In the genomic region with DNA sequence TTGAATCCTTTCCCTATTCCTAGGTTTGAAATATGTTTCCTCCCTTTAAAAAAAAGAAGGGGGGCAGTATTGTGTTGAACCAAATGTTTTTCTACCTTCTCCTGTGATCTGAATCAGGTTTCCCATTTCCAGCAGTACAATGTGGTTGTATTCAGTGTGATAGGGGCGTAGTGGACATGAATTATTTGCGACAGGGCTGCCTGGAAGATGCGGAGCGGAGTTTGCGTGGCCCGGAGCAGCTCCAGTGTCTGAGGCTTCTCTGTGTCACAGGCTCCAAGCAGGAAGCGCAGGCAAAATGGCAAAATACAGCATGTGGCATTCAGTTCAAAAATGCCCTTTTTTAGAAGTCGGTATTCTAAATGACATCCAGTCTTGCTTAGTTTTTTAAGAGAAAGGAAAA, we compare ENCODE assay signal across 1 cellular context.
TF ChIP-seq lines count a peak whose summit lies in the region.

No MANE protein-coding gene starts in this region.

TF ChIP-seq in HepG2, 621 proteins besides CTCF, POLR2A, EP300 and RAD21 (continued from another document and continues in another):
- TF ChIP-seq, protein P1, sequence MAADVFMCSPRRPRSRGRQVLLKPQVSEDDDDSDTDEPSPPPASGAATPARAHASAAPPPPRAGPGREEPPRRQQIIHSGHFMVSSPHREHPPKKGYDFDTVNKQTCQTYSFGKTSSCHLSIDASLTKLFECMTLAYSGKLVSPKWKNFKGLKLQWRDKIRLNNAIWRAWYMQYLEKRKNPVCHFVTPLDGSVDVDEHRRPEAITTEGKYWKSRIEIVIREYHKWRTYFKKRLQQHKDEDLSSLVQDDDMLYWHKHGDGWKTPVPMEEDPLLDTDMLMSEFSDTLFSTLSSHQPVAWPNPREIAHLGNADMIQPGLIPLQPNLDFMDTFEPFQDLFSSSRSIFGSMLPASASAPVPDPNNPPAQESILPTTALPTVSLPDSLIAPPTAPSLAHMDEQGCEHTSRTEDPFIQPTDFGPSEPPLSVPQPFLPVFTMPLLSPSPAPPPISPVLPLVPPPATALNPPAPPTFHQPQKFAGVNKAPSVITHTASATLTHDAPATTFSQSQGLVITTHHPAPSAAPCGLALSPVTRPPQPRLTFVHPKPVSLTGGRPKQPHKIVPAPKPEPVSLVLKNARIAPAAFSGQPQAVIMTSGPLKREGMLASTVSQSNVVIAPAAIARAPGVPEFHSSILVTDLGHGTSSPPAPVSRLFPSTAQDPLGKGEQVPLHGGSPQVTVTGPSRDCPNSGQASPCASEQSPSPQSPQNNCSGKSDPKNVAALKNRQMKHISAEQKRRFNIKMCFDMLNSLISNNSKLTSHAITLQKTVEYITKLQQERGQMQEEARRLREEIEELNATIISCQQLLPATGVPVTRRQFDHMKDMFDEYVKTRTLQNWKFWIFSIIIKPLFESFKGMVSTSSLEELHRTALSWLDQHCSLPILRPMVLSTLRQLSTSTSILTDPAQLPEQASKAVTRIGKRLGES (CRISPR knock-in tag; IDR thresholded peaks at IDR 0.05; ENCODE audit: borderline replicate concordance): no peak
- TF ChIP-seq ZNF549 (CRISPR knock-in tag; IDR thresholded peaks at IDR 0.05) (no peak), ZKSCAN8 (CRISPR knock-in tag; IDR thresholded peaks at IDR 0.05; ENCODE audit: borderline replicate concordance) (0 out of 2 replicates have a peak, but pooled peaks have one; percentile 13), RBM22 (optimal IDR thresholded peaks at IDR 0.05; ENCODE audit: low read length) (peak; percentile 44), GATA4 (IDR thresholded peaks at IDR 0.05; ENCODE audit: borderline replicate concordance, low read depth) (no peak), ZFP41 (CRISPR knock-in tag; IDR thresholded peaks at IDR 0.05; ENCODE audit: borderline replicate concordance) (no peak), HMGA1 (CRISPR knock-in tag; conservative IDR thresholded peaks at IDR 0.05) (no peak), NFKBIZ (CRISPR knock-in tag; IDR thresholded peaks at IDR 0.05) (no peak), RELA (CRISPR knock-in tag; IDR thresholded peaks at IDR 0.05) (no peak), RCOR2 (CRISPR knock-in tag; IDR thresholded peaks at IDR 0.05) (no peak), ARID2 (CRISPR knock-in tag; IDR thresholded peaks at IDR 0.05; ENCODE audit: borderline replicate concordance) (no peak), ATAD3A (CRISPR knock-in tag; IDR thresholded peaks at IDR 0.05) (no peak), FOSL1 (CRISPR knock-in tag; IDR thresholded peaks at IDR 0.05; ENCODE audit: borderline replicate concordance) (no peak), POLR2G (IDR thresholded peaks at IDR 0.05; ENCODE audit: low read depth, low read length) (no peak), ZNF180 (CRISPR knock-in tag; IDR thresholded peaks at IDR 0.05; ENCODE audit: borderline replicate concordance, low read depth) (no peak), ZNF749 (CRISPR knock-in tag; IDR thresholded peaks at IDR 0.05; ENCODE audit: borderline replicate concordance) (no peak), PITX1 (CRISPR knock-in tag; IDR thresholded peaks at IDR 0.05) (no peak), XRCC5 (optimal IDR thresholded peaks at IDR 0.05; ENCODE audit: low read length) (peak; percentile 76), ZNF138 (CRISPR knock-in tag; IDR thresholded peaks at IDR 0.05; ENCODE audit: low read depth) (no peak), CHD2 (IDR thresholded peaks at IDR 0.05; ENCODE audit: low read depth, low read length) (no peak), THAP11 (CRISPR knock-in tag; IDR thresholded peaks at IDR 0.05) (no peak), BORCS8-MEF2B (CRISPR knock-in tag; IDR thresholded peaks at IDR 0.05) (0 out of 2 replicates have a peak, but pooled peaks have one; percentile 24), ZNF343 (CRISPR knock-in tag; IDR thresholded peaks at IDR 0.05) (no peak)
- TF ChIP-seq, protein P2, sequence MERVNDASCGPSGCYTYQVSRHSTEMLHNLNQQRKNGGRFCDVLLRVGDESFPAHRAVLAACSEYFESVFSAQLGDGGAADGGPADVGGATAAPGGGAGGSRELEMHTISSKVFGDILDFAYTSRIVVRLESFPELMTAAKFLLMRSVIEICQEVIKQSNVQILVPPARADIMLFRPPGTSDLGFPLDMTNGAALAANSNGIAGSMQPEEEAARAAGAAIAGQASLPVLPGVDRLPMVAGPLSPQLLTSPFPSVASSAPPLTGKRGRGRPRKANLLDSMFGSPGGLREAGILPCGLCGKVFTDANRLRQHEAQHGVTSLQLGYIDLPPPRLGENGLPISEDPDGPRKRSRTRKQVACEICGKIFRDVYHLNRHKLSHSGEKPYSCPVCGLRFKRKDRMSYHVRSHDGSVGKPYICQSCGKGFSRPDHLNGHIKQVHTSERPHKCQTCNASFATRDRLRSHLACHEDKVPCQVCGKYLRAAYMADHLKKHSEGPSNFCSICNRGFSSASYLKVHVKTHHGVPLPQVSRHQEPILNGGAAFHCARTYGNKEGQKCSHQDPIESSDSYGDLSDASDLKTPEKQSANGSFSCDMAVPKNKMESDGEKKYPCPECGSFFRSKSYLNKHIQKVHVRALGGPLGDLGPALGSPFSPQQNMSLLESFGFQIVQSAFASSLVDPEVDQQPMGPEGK (CRISPR knock-in tag; IDR thresholded peaks at IDR 0.05): 0 out of 2 replicates have a peak, but pooled peaks have one; percentile 26
- TF ChIP-seq, protein P3, sequence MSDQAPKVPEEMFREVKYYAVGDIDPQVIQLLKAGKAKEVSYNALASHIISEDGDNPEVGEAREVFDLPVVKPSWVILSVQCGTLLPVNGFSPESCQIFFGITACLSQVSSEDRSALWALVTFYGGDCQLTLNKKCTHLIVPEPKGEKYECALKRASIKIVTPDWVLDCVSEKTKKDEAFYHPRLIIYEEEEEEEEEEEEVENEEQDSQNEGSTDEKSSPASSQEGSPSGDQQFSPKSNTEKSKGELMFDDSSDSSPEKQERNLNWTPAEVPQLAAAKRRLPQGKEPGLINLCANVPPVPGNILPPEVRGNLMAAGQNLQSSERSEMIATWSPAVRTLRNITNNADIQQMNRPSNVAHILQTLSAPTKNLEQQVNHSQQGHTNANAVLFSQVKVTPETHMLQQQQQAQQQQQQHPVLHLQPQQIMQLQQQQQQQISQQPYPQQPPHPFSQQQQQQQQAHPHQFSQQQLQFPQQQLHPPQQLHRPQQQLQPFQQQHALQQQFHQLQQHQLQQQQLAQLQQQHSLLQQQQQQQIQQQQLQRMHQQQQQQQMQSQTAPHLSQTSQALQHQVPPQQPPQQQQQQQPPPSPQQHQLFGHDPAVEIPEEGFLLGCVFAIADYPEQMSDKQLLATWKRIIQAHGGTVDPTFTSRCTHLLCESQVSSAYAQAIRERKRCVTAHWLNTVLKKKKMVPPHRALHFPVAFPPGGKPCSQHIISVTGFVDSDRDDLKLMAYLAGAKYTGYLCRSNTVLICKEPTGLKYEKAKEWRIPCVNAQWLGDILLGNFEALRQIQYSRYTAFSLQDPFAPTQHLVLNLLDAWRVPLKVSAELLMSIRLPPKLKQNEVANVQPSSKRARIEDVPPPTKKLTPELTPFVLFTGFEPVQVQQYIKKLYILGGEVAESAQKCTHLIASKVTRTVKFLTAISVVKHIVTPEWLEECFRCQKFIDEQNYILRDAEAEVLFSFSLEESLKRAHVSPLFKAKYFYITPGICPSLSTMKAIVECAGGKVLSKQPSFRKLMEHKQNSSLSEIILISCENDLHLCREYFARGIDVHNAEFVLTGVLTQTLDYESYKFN (CRISPR knock-in tag; conservative IDR thresholded peaks at IDR 0.05): no peak
- TF ChIP-seq, protein P4, sequence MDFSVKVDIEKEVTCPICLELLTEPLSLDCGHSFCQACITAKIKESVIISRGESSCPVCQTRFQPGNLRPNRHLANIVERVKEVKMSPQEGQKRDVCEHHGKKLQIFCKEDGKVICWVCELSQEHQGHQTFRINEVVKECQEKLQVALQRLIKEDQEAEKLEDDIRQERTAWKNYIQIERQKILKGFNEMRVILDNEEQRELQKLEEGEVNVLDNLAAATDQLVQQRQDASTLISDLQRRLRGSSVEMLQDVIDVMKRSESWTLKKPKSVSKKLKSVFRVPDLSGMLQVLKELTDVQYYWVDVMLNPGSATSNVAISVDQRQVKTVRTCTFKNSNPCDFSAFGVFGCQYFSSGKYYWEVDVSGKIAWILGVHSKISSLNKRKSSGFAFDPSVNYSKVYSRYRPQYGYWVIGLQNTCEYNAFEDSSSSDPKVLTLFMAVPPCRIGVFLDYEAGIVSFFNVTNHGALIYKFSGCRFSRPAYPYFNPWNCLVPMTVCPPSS (IDR thresholded peaks at IDR 0.05): no peak
- TF ChIP-seq, protein P5, sequence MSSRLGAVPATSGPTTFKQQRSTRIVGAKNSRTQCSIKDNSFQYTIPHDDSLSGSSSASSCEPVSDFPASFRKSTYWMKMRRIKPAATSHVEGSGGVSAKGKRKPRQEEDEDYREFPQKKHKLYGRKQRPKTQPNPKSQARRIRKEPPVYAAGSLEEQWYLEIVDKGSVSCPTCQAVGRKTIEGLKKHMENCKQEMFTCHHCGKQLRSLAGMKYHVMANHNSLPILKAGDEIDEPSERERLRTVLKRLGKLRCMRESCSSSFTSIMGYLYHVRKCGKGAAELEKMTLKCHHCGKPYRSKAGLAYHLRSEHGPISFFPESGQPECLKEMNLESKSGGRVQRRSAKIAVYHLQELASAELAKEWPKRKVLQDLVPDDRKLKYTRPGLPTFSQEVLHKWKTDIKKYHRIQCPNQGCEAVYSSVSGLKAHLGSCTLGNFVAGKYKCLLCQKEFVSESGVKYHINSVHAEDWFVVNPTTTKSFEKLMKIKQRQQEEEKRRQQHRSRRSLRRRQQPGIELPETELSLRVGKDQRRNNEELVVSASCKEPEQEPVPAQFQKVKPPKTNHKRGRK (CRISPR knock-in tag; IDR thresholded peaks at IDR 0.05): no peak
- TF ChIP-seq, protein P6, sequence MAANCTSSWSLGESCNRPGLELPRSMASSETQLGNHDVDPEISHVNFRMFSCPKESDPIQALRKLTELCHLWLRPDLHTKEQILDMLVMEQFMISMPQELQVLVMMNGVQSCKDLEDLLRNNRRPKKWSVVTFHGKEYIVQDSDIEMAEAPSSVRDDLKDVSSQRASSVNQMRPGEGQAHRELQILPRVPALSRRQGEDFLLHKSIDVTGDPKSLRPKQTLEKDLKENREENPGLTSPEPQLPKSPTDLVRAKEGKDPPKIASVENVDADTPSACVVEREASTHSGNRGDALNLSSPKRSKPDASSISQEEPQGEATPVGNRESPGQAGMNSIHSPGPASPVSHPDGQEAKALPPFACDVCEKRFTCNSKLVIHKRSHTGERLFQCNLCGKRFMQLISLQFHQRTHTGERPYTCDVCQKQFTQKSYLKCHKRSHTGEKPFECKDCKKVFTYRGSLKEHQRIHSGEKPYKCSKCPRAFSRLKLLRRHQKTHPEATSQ (CRISPR knock-in tag; IDR thresholded peaks at IDR 0.05; ENCODE audit: borderline replicate concordance): no peak
- TF ChIP-seq, protein P7, sequence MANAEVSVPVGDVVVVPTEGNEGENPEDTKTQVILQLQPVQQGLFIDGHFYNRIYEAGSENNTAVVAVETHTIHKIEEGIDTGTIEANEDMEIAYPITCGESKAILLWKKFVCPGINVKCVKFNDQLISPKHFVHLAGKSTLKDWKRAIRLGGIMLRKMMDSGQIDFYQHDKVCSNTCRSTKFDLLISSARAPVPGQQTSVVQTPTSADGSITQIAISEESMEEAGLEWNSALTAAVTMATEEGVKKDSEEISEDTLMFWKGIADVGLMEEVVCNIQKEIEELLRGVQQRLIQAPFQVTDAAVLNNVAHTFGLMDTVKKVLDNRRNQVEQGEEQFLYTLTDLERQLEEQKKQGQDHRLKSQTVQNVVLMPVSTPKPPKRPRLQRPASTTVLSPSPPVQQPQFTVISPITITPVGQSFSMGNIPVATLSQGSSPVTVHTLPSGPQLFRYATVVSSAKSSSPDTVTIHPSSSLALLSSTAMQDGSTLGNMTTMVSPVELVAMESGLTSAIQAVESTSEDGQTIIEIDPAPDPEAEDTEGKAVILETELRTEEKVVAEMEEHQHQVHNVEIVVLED (CRISPR knock-in tag; IDR thresholded peaks at IDR 0.05; ENCODE audit: borderline replicate concordance): 0 out of 2 replicates have a peak, but pooled peaks have one; percentile 12
- TF ChIP-seq, protein P8, sequence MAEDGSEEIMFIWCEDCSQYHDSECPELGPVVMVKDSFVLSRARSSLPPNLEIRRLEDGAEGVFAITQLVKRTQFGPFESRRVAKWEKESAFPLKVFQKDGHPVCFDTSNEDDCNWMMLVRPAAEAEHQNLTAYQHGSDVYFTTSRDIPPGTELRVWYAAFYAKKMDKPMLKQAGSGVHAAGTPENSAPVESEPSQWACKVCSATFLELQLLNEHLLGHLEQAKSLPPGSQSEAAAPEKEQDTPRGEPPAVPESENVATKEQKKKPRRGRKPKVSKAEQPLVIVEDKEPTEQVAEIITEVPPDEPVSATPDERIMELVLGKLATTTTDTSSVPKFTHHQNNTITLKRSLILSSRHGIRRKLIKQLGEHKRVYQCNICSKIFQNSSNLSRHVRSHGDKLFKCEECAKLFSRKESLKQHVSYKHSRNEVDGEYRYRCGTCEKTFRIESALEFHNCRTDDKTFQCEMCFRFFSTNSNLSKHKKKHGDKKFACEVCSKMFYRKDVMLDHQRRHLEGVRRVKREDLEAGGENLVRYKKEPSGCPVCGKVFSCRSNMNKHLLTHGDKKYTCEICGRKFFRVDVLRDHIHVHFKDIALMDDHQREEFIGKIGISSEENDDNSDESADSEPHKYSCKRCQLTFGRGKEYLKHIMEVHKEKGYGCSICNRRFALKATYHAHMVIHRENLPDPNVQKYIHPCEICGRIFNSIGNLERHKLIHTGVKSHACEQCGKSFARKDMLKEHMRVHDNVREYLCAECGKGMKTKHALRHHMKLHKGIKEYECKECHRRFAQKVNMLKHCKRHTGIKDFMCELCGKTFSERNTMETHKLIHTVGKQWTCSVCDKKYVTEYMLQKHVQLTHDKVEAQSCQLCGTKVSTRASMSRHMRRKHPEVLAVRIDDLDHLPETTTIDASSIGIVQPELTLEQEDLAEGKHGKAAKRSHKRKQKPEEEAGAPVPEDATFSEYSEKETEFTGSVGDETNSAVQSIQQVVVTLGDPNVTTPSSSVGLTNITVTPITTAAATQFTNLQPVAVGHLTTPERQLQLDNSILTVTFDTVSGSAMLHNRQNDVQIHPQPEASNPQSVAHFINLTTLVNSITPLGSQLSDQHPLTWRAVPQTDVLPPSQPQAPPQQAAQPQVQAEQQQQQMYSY (CRISPR knock-in tag; IDR thresholded peaks at IDR 0.05): peak; percentile 99
- TF ChIP-seq, protein P9, sequence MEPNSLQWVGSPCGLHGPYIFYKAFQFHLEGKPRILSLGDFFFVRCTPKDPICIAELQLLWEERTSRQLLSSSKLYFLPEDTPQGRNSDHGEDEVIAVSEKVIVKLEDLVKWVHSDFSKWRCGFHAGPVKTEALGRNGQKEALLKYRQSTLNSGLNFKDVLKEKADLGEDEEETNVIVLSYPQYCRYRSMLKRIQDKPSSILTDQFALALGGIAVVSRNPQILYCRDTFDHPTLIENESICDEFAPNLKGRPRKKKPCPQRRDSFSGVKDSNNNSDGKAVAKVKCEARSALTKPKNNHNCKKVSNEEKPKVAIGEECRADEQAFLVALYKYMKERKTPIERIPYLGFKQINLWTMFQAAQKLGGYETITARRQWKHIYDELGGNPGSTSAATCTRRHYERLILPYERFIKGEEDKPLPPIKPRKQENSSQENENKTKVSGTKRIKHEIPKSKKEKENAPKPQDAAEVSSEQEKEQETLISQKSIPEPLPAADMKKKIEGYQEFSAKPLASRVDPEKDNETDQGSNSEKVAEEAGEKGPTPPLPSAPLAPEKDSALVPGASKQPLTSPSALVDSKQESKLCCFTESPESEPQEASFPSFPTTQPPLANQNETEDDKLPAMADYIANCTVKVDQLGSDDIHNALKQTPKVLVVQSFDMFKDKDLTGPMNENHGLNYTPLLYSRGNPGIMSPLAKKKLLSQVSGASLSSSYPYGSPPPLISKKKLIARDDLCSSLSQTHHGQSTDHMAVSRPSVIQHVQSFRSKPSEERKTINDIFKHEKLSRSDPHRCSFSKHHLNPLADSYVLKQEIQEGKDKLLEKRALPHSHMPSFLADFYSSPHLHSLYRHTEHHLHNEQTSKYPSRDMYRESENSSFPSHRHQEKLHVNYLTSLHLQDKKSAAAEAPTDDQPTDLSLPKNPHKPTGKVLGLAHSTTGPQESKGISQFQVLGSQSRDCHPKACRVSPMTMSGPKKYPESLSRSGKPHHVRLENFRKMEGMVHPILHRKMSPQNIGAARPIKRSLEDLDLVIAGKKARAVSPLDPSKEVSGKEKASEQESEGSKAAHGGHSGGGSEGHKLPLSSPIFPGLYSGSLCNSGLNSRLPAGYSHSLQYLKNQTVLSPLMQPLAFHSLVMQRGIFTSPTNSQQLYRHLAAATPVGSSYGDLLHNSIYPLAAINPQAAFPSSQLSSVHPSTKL (CRISPR knock-in tag; IDR thresholded peaks at IDR 0.05): 0 out of 2 replicates have a peak, but pooled peaks have one; percentile 9
